Comparison of ENCODE assay signal across 23 cellular contexts in genomic region chr13:109182777-109183465, GRCh38.
DNase-seq lines count a peak whose midpoint lies in the region; ATAC-seq and TF ChIP-seq lines count a peak whose summit lies in the region.
"Had no signal": no experiment of that assay in that cellular context is flagged by ENCODE, and none has a peak within 500 bp of the region (broad histone marks: within the 10 kb centered on the region; RNA-seq: fewer than 3 reads in every experiment).

No MANE protein-coding gene starts in this region.

- H3K4me1 ChIP-seq in HCT116 (ENCODE audit: control insufficient read depth in 1 of 2, insufficient read depth in 2 of 2, low read length in 2 of 2): peaks cover 8 to 49% of the 10 kb centered on the region in 2 experiments
- H3K4me1 ChIP-seq: left lung had no signal

- peak overlapping the region; percentile 34 for H3K4me2 ChIP-seq in HCT116 (ENCODE audit: low read length)

- H3K4me3 Mint-ChIP-seq in WTC11: no peak overlapping the region
- H3K4me3 Mint-ChIP-seq: activated naive CD8-positive, alpha-beta T cell treated with anti-CD3 and anti-CD28 coated beads for 36 hours; activated T-cell treated with anti-CD3 and anti-CD28 coated beads, Interleukin-2, amount 50 U/mL, for 24 hours; stimulated activated effector memory CD8-positive, alpha-beta T cell treated with anti-CD3 and anti-CD28 coated beads, Interleukin-12 subunit alpha, Interleukin-12 subunit beta, amount 100 ng/mL, for 72 hours had no signal

- H3K4me1 Mint-ChIP-seq in WTC11: peaks cover 24% of the 10 kb centered on the region
- H3K4me1 Mint-ChIP-seq: activated naive CD8-positive, alpha-beta T cell treated with anti-CD3 and anti-CD28 coated beads for 36 hours; stimulated activated effector memory CD8-positive, alpha-beta T cell treated with anti-CD3 and anti-CD28 coated beads, Interleukin-12 subunit alpha, Interleukin-12 subunit beta, amount 100 ng/mL, for 72 hours had no signal

- DNase-seq in HCT116 (ENCODE audit: low read depth, low spot score) (no peak), WTC11 (ENCODE audit: low spot score) (no peak), iris pigment epithelial cell (ENCODE audit: low read depth) (peak; percentile 79), left ventricle myocardium superior (no peak), DMS 273 (lab: John Stamatoyannopoulos, UW; ENCODE audit: unreplicated experiment) (no peak), NOMO-1 (lab: John Stamatoyannopoulos, UW; ENCODE audit: unreplicated experiment in 2 of 2) (no peak)
- DNase-seq: activated gamma-delta T cell; activated naive CD8-positive, alpha-beta T cell treated with anti-CD3 and anti-CD28 coated beads for 36 hours; activated T-cell treated with anti-CD3 and anti-CD28 coated beads, Interleukin-2, amount 50 U/mL, for 24 hours; anterior cingulate cortex; C1 segment of cervical spinal cord; cortex of kidney; effector memory CD4-positive, alpha-beta T cell; glutamatergic neuron; GOT3; Kasumi-1; left lung; NCI-H1694; NCI-H446 treated with DMSO at 0.1 percent for 48 hours; NCI-H774; sigmoid colon had no signal

- H2AFZ ChIP-seq in HCT116 (ENCODE audit: low read depth, low read length, poor library complexity, severe bottlenecking): no peak overlapping the region

- H3K27me3 ChIP-seq in HCT116 (ENCODE audit: insufficient read depth, low read length): no peaks in the 10 kb centered on the region
- H3K27me3 ChIP-seq: left lung, sigmoid colon had no signal

- ATAC-seq in HCT116 (no peak), WTC11 (peak; percentile 59), HG03342 (IDR thresholded peaks at IDR 0.05; ENCODE audit: unreplicated experiment) (no peak), left ventricle myocardium superior (no peak)
- ATAC-seq: left lung; stimulated activated effector memory CD8-positive, alpha-beta T cell treated with anti-CD3 and anti-CD28 coated beads, Interleukin-12 subunit alpha, Interleukin-12 subunit beta, amount 100 ng/mL, for 72 hours had no signal

- H3K9ac ChIP-seq in HCT116 (ENCODE audit: low read length): peak overlapping the region; percentile 5; the same call in 1 of the 2 replicates

- peaks cover 1% of the 10 kb centered on the region; the same call in 1 of the 2 replicates for H3K9me3 Mint-ChIP-seq in WTC11
- H3K9me3 Mint-ChIP-seq: activated naive CD8-positive, alpha-beta T cell treated with anti-CD3 and anti-CD28 coated beads for 36 hours; activated T-cell treated with anti-CD3 and anti-CD28 coated beads, Interleukin-2, amount 50 U/mL, for 24 hours; stimulated activated effector memory CD8-positive, alpha-beta T cell treated with anti-CD3 and anti-CD28 coated beads, Interleukin-12 subunit alpha, Interleukin-12 subunit beta, amount 100 ng/mL, for 72 hours had no signal

- H3K27me3 Mint-ChIP-seq in WTC11 (ENCODE audit: low read depth): no peaks in the 10 kb centered on the region

- POLR2A ChIA-PET in HCT116 (lab: Charles Lee) (no interaction called here), WTC11 (lab: Charles Lee) (interaction anchor here (1.1 kb wide), 1 partner anchor 41 kb away, joined by 3 read pairs; no protein-coding TSS in a partner anchor)

- H3K4me3 ChIP-seq in HCT116 (replicated peaks in 1 of 2; ENCODE audit: low read depth in 1 of 2, low read length in 2 of 2): no peak overlapping the region
- H3K4me3 ChIP-seq: left lung, sigmoid colon had no signal

- no peaks in the 10 kb centered on the region for H3K79me2 ChIP-seq in HCT116 (ENCODE audit: insufficient read depth, low read length)

- CTCF ChIA-PET in HCT116 (lab: Charles Lee): no interaction called here
- CTCF ChIA-PET in WTC11 (lab: Charles Lee): interaction anchor here (1.5 kb wide), 1 partner anchor 14 kb away, joined by 7 read pairs; no protein-coding TSS in a partner anchor

- H3K36me3 ChIP-seq in HCT116 (ENCODE audit: control insufficient read depth in 1 of 2, insufficient read depth in 2 of 2, low read length in 2 of 2): no peaks in the 10 kb centered on the region
- H3K36me3 ChIP-seq: left lung, sigmoid colon had no signal

- no peak overlapping the region for H3K27ac ChIP-seq in HCT116 (ENCODE audit: low read depth, low read length)
- H3K27ac ChIP-seq: left lung, sigmoid colon had no signal

- TF ChIP-seq RAD21 in HCT116 (IDR thresholded peaks at IDR 0.05; ENCODE audit: low read depth): no peak

- no peaks in the 10 kb centered on the region for H3K9me2 ChIP-seq in HCT116 (ENCODE audit: insufficient read depth)

- H4K20me1 ChIP-seq in HCT116 (ENCODE audit: insufficient read depth): no peaks in the 10 kb centered on the region

- H3K36me3 Mint-ChIP-seq in WTC11: no peaks in the 10 kb centered on the region
- H3K36me3 Mint-ChIP-seq: activated naive CD8-positive, alpha-beta T cell treated with anti-CD3 and anti-CD28 coated beads for 36 hours; stimulated activated effector memory CD8-positive, alpha-beta T cell treated with anti-CD3 and anti-CD28 coated beads, Interleukin-12 subunit alpha, Interleukin-12 subunit beta, amount 100 ng/mL, for 72 hours had no signal

- H3K27ac Mint-ChIP-seq in WTC11: no peak overlapping the region
- H3K27ac Mint-ChIP-seq: activated naive CD8-positive, alpha-beta T cell treated with anti-CD3 and anti-CD28 coated beads for 36 hours; activated T-cell treated with anti-CD3 and anti-CD28 coated beads, Interleukin-2, amount 50 U/mL, for 24 hours; stimulated activated effector memory CD8-positive, alpha-beta T cell treated with anti-CD3 and anti-CD28 coated beads, Interleukin-12 subunit alpha, Interleukin-12 subunit beta, amount 100 ng/mL, for 72 hours had no signal

- RAD21 ChIA-PET in HCT116 (lab: Charles Lee; ENCODE audit: low non-redundant PET in 1 of 2, low total read pairs in 2 of 2, uncharacterized antibody in 2 of 2, unreplicated experiment in 2 of 2): no interaction called here

- no peak for TF ChIP-seq CTCF in HCT116 (IDR thresholded peaks at IDR 0.05 in 2 of 3, conservative IDR thresholded peaks at IDR 0.05 in 1 of 3; ENCODE audit: borderline replicate concordance in 1 of 3, insufficient read depth in 1 of 3, low read depth in 2 of 3, low read length in 2 of 3)
- no peak for TF ChIP-seq CTCF in WTC11 (IDR thresholded peaks at IDR 0.05)

- no TSS peak for BruUV-seq in HCT116 (replicated peaks; lab: Mats Ljungman, UMichigan)

- intact Hi-C loops in HCT116 (cut with micrococcal nuclease) (no loop called here), left ventricle myocardium superior (cut with micrococcal nuclease) (no loop called here)

- TF ChIP-seq POLR2A in HCT116 (IDR thresholded peaks at IDR 0.05; ENCODE audit: borderline replicate concordance, extremely low read depth, insufficient read depth, insufficient read length): no peak

- no peaks in the 10 kb centered on the region for H3K9me3 ChIP-seq in HCT116 (ENCODE audit: control insufficient read depth in 1 of 2, insufficient read depth in 1 of 2, low read depth in 1 of 2, low read length in 2 of 2)
- H3K9me3 ChIP-seq: left lung, sigmoid colon had no signal

TF ChIP-seq in HCT116, 20 proteins besides CTCF, POLR2A, EP300 and RAD21 (continues in another document):
- TF ChIP-seq ZNF274 (IDR thresholded peaks at IDR 0.05; ENCODE audit: low read depth, low read length) (no peak), CBX3 (IDR thresholded peaks at IDR 0.05; ENCODE audit: low read depth) (no peak), SP1 (IDR thresholded peaks at IDR 0.05; ENCODE audit: low read depth) (no peak), TCF7L2 (IDR thresholded peaks at IDR 0.05; ENCODE audit: borderline replicate concordance, extremely low read depth, insufficient read depth, insufficient read length) (no peak), POLR2AphosphoS5 (IDR thresholded peaks at IDR 0.05; ENCODE audit: low read depth, low read length) (no peak), YY1 (IDR thresholded peaks at IDR 0.05; ENCODE audit: extremely low read depth, insufficient replicate concordance, low read depth, low read length) (no peak), EZH2 (IDR thresholded peaks at IDR 0.05) (no peak), ZFX (IDR thresholded peaks at IDR 0.05) (no peak)
- TF ChIP-seq, protein P1, sequence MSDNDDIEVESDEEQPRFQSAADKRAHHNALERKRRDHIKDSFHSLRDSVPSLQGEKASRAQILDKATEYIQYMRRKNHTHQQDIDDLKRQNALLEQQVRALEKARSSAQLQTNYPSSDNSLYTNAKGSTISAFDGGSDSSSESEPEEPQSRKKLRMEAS (IDR thresholded peaks at IDR 0.05): no peak
- TF ChIP-seq, protein P2, sequence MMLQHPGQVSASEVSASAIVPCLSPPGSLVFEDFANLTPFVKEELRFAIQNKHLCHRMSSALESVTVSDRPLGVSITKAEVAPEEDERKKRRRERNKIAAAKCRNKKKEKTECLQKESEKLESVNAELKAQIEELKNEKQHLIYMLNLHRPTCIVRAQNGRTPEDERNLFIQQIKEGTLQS (IDR thresholded peaks at IDR 0.05): no peak

TF ChIP-seq in WTC11, 78 proteins besides CTCF, POLR2A, EP300 and RAD21 (continues in another document):
- TF ChIP-seq JAZF1 (CRISPR knock-in tag; IDR thresholded peaks at IDR 0.05) (no peak), ETV6 (CRISPR knock-in tag; IDR thresholded peaks at IDR 0.05) (no peak), ZNF121 (CRISPR knock-in tag; IDR thresholded peaks at IDR 0.05) (no peak)
- TF ChIP-seq, protein P3, sequence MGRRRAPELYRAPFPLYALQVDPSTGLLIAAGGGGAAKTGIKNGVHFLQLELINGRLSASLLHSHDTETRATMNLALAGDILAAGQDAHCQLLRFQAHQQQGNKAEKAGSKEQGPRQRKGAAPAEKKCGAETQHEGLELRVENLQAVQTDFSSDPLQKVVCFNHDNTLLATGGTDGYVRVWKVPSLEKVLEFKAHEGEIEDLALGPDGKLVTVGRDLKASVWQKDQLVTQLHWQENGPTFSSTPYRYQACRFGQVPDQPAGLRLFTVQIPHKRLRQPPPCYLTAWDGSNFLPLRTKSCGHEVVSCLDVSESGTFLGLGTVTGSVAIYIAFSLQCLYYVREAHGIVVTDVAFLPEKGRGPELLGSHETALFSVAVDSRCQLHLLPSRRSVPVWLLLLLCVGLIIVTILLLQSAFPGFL (CRISPR knock-in tag; IDR thresholded peaks at IDR 0.05; ENCODE audit: borderline replicate concordance): no peak
